9 cellular contexts compared by ENCODE assay signal in genomic region chr6:79544299-79544927, GRCh38. TPM values are rescaled to one million over a fixed set of nuclear protein-coding genes. Genes with fewer than 3 reads are reported as not detected.
A peak's percentile ranks its signal among the peaks of the same experiment; 100 is the strongest.
DNase-seq lines count a peak whose midpoint lies in the region; ATAC-seq, FAIRE-seq and TF ChIP-seq lines count a peak whose summit lies in the region.
"Had no signal": no experiment of that assay in that cellular context is flagged by ENCODE, and none has a peak within 500 bp of the region (broad histone marks: within the 10 kb centered on the region; RNA-seq: fewer than 3 reads in every experiment).

No MANE protein-coding gene starts in this region.

- H3K27me3 Mint-ChIP-seq in activated naive CD8-positive, alpha-beta T cell treated with anti-CD3 and anti-CD28 coated beads for 36 hours = peaks cover 3% of the 10 kb centered on the region

- no peak for FAIRE-seq in RCC 7860 (lab: Jason Lieb, UNC)

- intact Hi-C loops in heart right ventricle (cut with DNase I) = loop anchor here in 3 of 10 donors (10.0 kb wide), 1 partner anchor 310 kb away; the partner anchor contains the start of gene HMGN3 (in 3 of the 3)

- TF ChIP-seq CTCF in heart right ventricle (IDR thresholded peaks at IDR 0.05) = no peak

- H3K4me3 ChIP-seq in heart right ventricle = peak overlapping the region in 5 of 10 donors; percentile 16 to 35 (median 25)

- whole genome bisulfite sequencing in heart right ventricle, 2 donors = 43 to 45% methylated on average over 2 of the region's 2 CpGs

- H3K36me3 Mint-ChIP-seq in activated naive CD8-positive, alpha-beta T cell treated with anti-CD3 and anti-CD28 coated beads for 36 hours = peaks cover 3% of the 10 kb centered on the region

- no peak overlapping the region for H3K4me3 Mint-ChIP-seq in activated naive CD8-positive, alpha-beta T cell treated with anti-CD3 and anti-CD28 coated beads for 36 hours

- H3K27ac ChIP-seq in heart right ventricle (peak overlapping the region in 9 of 10 donors; percentile 37 to 70 (median 52)), temporal lobe (ENCODE audit: low read depth, low read length) (peak overlapping the region; percentile 84)
- H3K27ac ChIP-seq: C4-2B had no signal

- no peaks in the 10 kb centered on the region for H3K9me3 ChIP-seq in heart right ventricle

- no peaks in the 10 kb centered on the region for H3K27me3 ChIP-seq in heart right ventricle

- peaks cover 7% of the 10 kb centered on the region for H3K4me1 Mint-ChIP-seq in activated naive CD8-positive, alpha-beta T cell treated with anti-CD3 and anti-CD28 coated beads for 36 hours

- no peaks in the 10 kb centered on the region for H3K9me3 Mint-ChIP-seq in activated naive CD8-positive, alpha-beta T cell treated with anti-CD3 and anti-CD28 coated beads for 36 hours

- H3K36me3 ChIP-seq in heart right ventricle = peaks cover 0 to 24% (median 0%) of the 10 kb centered on the region in 9 donors

- H3K4me1 ChIP-seq in heart right ventricle = peaks cover 4 to 38% (median 26%) of the 10 kb centered on the region in 9 donors

- H3K27ac Mint-ChIP-seq in activated naive CD8-positive, alpha-beta T cell treated with anti-CD3 and anti-CD28 coated beads for 36 hours = no peak overlapping the region

- DNase-seq in NCI-H2196 (lab: John Stamatoyannopoulos, UW; ENCODE audit: unreplicated experiment) (peak; percentile 35), NCI-H2196 treated with DMSO at 0.1 percent for 48 hours (lab: John Stamatoyannopoulos, UW; ENCODE audit: unreplicated experiment) (no peak), RCC 7860 (ENCODE audit: low spot score) (peak; percentile 67), heart right ventricle (no peak), cortex of kidney (lab: John Stamatoyannopoulos, UW) (no peak)
- no peak for DNase-seq in activated naive CD8-positive, alpha-beta T cell treated with anti-CD3 and anti-CD28 coated beads for 36 hours

- ATAC-seq in HG02943 (IDR thresholded peaks at IDR 0.05; ENCODE audit: low read depth, unreplicated experiment) = peak; percentile 65
- no peak for ATAC-seq in heart right ventricle

RNA-seq across cellular contexts. Expression of gene LCA5, which starts 7.2 kb away (rescaled TPM):
- 1 to 10 TPM; 1.4 to 2.7 (median 2.2) TPM for total RNA-seq in heart right ventricle
- polyA plus RNA-seq in heart right ventricle = 1 to 10 TPM in 1 of 2 donors, under 1 TPM in 1; 0.94 to 1.1 TPM
- total RNA-seq in temporal lobe = 11.3 TPM
- total RNA-seq in activated naive CD8-positive, alpha-beta T cell treated with anti-CD3 and anti-CD28 coated beads for 36 hours = under 1 TPM; 0.21 to 0.32 TPM

Comparison
In these comparisons a context has a peak if more than half of its experiments do, and no peak if none do; other contexts are left out.
1. DNase-seq: peak in NCI-H2196 (single experiment) and RCC 7860 (single experiment); none in NCI-H2196 treated with DMSO at 0.1 percent for 48 hours (single experiment), heart right ventricle (0 of 2), activated naive CD8-positive, alpha-beta T cell treated with anti-CD3 and anti-CD28 coated beads for 36 hours (single experiment) and cortex of kidney (single experiment).